Comparison of ENCODE assay signal across 8 cellular contexts in the genomic region with DNA sequence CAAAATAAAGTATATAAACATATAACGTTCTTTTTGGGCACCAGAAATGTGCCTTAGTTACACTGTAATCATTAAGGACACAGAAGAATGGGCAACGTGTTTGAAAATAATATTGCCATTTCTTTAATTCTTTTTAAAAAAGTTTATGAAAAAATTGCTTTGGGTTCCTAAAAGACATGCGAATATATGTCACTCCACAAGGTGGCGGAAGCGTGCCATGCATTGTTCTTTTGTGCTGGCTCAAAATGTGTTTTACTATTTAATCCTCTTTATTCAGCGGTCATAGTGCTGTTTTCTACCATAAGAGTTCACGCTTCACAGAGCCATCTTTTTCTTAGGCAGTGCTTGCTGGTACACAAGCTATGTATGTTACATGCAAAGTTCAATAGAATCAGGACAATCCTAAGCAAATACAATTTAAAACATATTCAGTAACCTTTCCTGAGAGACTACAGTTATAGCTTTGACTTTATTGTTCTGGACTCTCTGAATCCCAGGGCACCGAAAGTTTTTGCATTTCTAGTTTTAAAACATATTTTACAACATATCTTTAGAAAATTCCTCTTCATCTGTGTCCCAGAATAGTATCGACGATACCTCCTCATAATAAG.
DNase-seq lines count a peak whose midpoint lies in the region; ATAC-seq and TF ChIP-seq lines count a peak whose summit lies in the region.

No MANE protein-coding gene starts in this region.

- TF ChIP-seq CTCF in epithelial cell of esophagus (IDR thresholded peaks at IDR 0.05; ENCODE audit: insufficient read depth, low read depth, low read length, missing control alignments): peak; percentile 87

- H3K4me3 Mint-ChIP-seq in naive thymus-derived CD8-positive, alpha-beta T cell: no peak overlapping the region

- peak; percentile 71 for ATAC-seq in GM18867 (IDR thresholded peaks at IDR 0.05; ENCODE audit: unreplicated experiment)
- peak; percentile 70 for ATAC-seq in HG03342 (IDR thresholded peaks at IDR 0.05; ENCODE audit: unreplicated experiment)
- no peak for ATAC-seq in naive thymus-derived CD8-positive, alpha-beta T cell

- H3K36me3 Mint-ChIP-seq in naive thymus-derived CD8-positive, alpha-beta T cell: no peaks in the 10 kb centered on the region

- peaks cover 0 to 11% (median 3%) of the 10 kb centered on the region in 5 donors for H3K27me3 Mint-ChIP-seq in naive thymus-derived CD8-positive, alpha-beta T cell

- DNase-seq in AML-193 (lab: John Stamatoyannopoulos, UW): peak; percentile 27 to 49
- DNase-seq in NCI-H526 treated with DMSO at 0.1 percent for 48 hours (lab: John Stamatoyannopoulos, UW): peak; percentile 19
- DNase-seq in activated CD8-positive, alpha-beta memory T cell treated with anti-CD3 and anti-CD28 coated beads for 4 hours (ENCODE audit: low read depth in 2 of 2): peak; percentile 13 to 15
- DNase-seq in epithelial cell of esophagus (ENCODE audit: low read depth): peak; percentile 67
- peak; percentile 9 to 64 (median 45) for DNase-seq in naive thymus-derived CD8-positive, alpha-beta T cell
- DNase-seq in stimulated activated naive CD4-positive, alpha-beta T cell treated with Interleukin-2 at 50 U/mL for 16 hours (lab: John Stamatoyannopoulos, UW): peak; percentile 20

- POLR2A ChIA-PET in naive thymus-derived CD8-positive, alpha-beta T cell (lab: Charles Lee): interaction anchor here (0.7 kb wide), 1 partner anchor 465 kb away, joined by 3 read pairs; a partner anchor contains a TSS

- peaks cover 0 to 2% (median 0%) of the 10 kb centered on the region in 4 donors for H3K4me1 Mint-ChIP-seq in naive thymus-derived CD8-positive, alpha-beta T cell

- H3K9me3 Mint-ChIP-seq in naive thymus-derived CD8-positive, alpha-beta T cell: no peaks in the 10 kb centered on the region

- no peak overlapping the region for H3K27ac Mint-ChIP-seq in naive thymus-derived CD8-positive, alpha-beta T cell

- no peak overlapping the region for H3K4me3 ChIP-seq in epithelial cell of esophagus (ENCODE audit: low read length)

Comparison
In these comparisons a context has a peak if more than half of its experiments do, and no peak if none do; other contexts are left out.
1. DNase-seq: peak in every context shown above with its lines; median percentile 67 in epithelial cell of esophagus; 45 in naive thymus-derived CD8-positive, alpha-beta T cell; 38 in AML-193; 20 in stimulated activated naive CD4-positive, alpha-beta T cell treated with Interleukin-2 at 50 U/mL for 16 hours; 19 in NCI-H526 treated with DMSO at 0.1 percent for 48 hours; 14 in activated CD8-positive, alpha-beta memory T cell treated with anti-CD3 and anti-CD28 coated beads for 4 hours.
2. ATAC-seq: peak in GM18867 (single experiment) and HG03342 (single experiment); none in naive thymus-derived CD8-positive, alpha-beta T cell (0 of 2).